Comparison of ENCODE assay signal across 19 cellular contexts in the genomic region with DNA sequence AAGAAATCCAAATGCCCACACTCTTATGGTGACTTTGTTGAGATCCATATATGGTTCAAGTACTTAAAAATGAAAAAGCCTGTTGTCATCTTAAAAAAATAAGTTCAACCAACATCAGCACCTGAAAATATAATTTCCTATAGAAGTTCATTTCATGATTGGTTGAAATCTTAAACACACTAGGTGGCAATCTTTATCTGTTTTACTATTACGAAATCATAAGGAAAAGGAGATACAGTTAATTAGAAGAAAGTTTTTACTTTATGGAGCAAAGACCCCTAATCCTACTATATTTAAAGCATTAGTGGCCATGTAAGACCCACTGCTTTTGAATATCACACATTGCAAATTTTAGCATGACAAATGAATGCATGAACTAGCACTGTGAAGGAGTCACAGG.
"Had no signal": no experiment of that assay in that cellular context is flagged by ENCODE, and none has a peak within 500 bp of the region (broad histone marks: within the 10 kb centered on the region; RNA-seq: fewer than 3 reads in every experiment).

No MANE protein-coding gene starts in this region.

- H2AFZ ChIP-seq: hepatocyte had no signal

- H3K27me3 ChIP-seq: ascending aorta, esophagus squamous epithelium, hepatocyte, right atrium auricular region, upper lobe of right lung had no signal

- H3K4me2 ChIP-seq: hepatocyte had no signal

- H3K9me3 ChIP-seq: ascending aorta, esophagus squamous epithelium, thoracic aorta, upper lobe of right lung had no signal

- DNase-seq: activated CD4-positive, alpha-beta memory T cell treated with anti-CD3 and anti-CD28 coated beads, Interleukin-2, amount 10 ng/mL, durations not matched to agents 7 days and 5 days; activated CD4-positive, alpha-beta T cell treated with anti-CD3 and anti-CD28 coated beads for 4 hours; activated effector memory CD4-positive, alpha-beta T cell treated with anti-CD3 and anti-CD28 coated beads, Interleukin-2, amount 50 U/mL, for 16 hours; activated naive CD4-positive, alpha-beta T cell treated with anti-CD3 and anti-CD28 coated beads, Interleukin-2, amount 50 U/mL, for 16 hours; activated T-cell treated with anti-CD3 and anti-CD28 coated beads, Interleukin-2, amount 50 U/mL, for 24 hours; effector CD8-positive, alpha-beta T cell; esophagus squamous epithelium; left cardiac atrium; mesendoderm; stimulated activated CD4-positive, alpha-beta T cell treated with anti-CD3 and anti-CD28 coated beads, Interleukin-4, amount 100 ng/mL, for 1 hour; upper lobe of right lung had no signal

- H3K36me3 ChIP-seq: ascending aorta, esophagus squamous epithelium, right atrium auricular region, thoracic aorta, upper lobe of right lung had no signal

- H3K4me3 ChIP-seq: ascending aorta, esophagus squamous epithelium, hepatocyte, right atrium auricular region, skin epidermis, thoracic aorta, upper lobe of right lung had no signal

- H3K4me1 ChIP-seq: ascending aorta, esophagus squamous epithelium, right atrium auricular region, upper lobe of right lung had no signal

- H3K27ac ChIP-seq: ascending aorta, hepatocyte, right atrium auricular region, thoracic aorta, upper lobe of right lung had no signal

- ATAC-seq: left cardiac atrium, upper lobe of right lung, WTC11 had no signal

- FAIRE-seq: endothelial cell of umbilical vein, TTC549 had no signal
